19 cellular contexts compared by ENCODE assay signal in the genomic region with DNA sequence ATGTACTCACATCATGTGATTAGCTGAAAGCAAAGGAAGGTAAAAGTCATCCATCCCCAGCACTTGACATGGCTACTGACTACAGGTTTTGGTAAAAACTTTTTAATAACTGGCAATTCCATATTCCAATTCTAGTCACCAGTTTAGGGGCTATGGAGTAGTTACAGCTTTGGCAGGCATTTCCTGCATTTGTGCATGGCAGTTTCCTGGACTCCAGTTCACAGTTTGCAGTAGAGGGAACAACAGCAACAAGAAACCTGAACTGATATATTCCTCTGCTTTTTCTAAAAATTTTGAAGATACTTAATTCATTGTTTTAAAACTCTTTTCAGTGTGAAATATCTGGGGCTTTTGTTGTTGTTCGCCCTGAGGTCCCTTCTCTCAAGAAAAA.
DNase-seq lines count a peak whose midpoint lies in the region; ATAC-seq and TF ChIP-seq lines count a peak whose summit lies in the region.
"Had no signal": no experiment of that assay in that cellular context is flagged by ENCODE, and none has a peak within 500 bp of the region (broad histone marks: within the 10 kb centered on the region; RNA-seq: fewer than 3 reads in every experiment).

No MANE protein-coding gene starts in this region.

- H3K27ac Mint-ChIP-seq in endothelial cell (ENCODE audit: unreplicated experiment), result peak overlapping the region; percentile 38
- H3K27ac Mint-ChIP-seq: CD8-positive, alpha-beta T cell had no signal

- DNase-seq in PC-3, result no peak
- DNase-seq in endothelial cell (ENCODE audit: low spot score), result no peak
- DNase-seq in DMS53 treated with DMSO at 0.1 percent for 48 hours (lab: John Stamatoyannopoulos, UW; ENCODE audit: unreplicated experiment), result no peak
- no peak for DNase-seq in right cardiac atrium
- DNase-seq in left ventricle myocardium superior, result no peak
- no peak for DNase-seq in activated CD4-positive, alpha-beta T cell treated with anti-CD3 and anti-CD28 coated beads for 48 hours
- DNase-seq: AML-193; Calu3; CD8-positive, alpha-beta T cell; DND-41; EL; GM23248; KBM-7 had no signal

- H2AFZ ChIP-seq in PC-3 (ENCODE audit: low read length), result no peak overlapping the region
- H2AFZ ChIP-seq: GM23248 had no signal

- H3K4me2 ChIP-seq in PC-3 (ENCODE audit: low read length), result no peak overlapping the region

- H3K9ac ChIP-seq in PC-3 (ENCODE audit: low read length), result no peak overlapping the region; the same call in 1 of the 2 replicates
- H3K9ac ChIP-seq: GM23248 had no signal

- CTCF ChIA-PET in PC-3 (lab: Charles Lee), result no interaction called here

- H3K27me3 Mint-ChIP-seq in endothelial cell (ENCODE audit: unreplicated experiment), result peaks cover 2% of the 10 kb centered on the region
- H3K27me3 Mint-ChIP-seq: IgD-negative memory B cell had no signal

- no peaks in the 10 kb centered on the region for H3K9me2 ChIP-seq in PC-3 (replicated peaks; ENCODE audit: low read length)

- TF ChIP-seq CTCF in C4-2B (conservative IDR thresholded peaks at IDR 0.05) (no peak), PC-3 (conservative IDR thresholded peaks at IDR 0.05; ENCODE audit: low read depth, low read length) (no peak), endothelial cell (IDR thresholded peaks at IDR 0.05; ENCODE audit: unreplicated experiment) (no peak)

- no TSS peak for BruUV-seq in PC-3 (replicated peaks; lab: Mats Ljungman, UMichigan)

- H3F3A ChIP-seq in PC-3 (ENCODE audit: low read length, unreplicated experiment), result no peaks in the 10 kb centered on the region

- 96% methylated on average over 1 of the region's 1 CpG for WGBS in right cardiac atrium

- no peaks in the 10 kb centered on the region for H3K36me3 Mint-ChIP-seq in endothelial cell (ENCODE audit: low read depth, unreplicated experiment)
- H3K36me3 Mint-ChIP-seq: CD8-positive, alpha-beta T cell had no signal

- H3K9me3 ChIP-seq in PC-3 (ENCODE audit: low read length), result no peaks in the 10 kb centered on the region
- H3K9me3 ChIP-seq in right cardiac atrium (ENCODE audit: control insufficient read depth, low read length), result no peaks in the 10 kb centered on the region
- H3K9me3 ChIP-seq: HAP-1 had no signal

- no peak overlapping the region for H3K4me3 Mint-ChIP-seq in endothelial cell (ENCODE audit: unreplicated experiment)
- H3K4me3 Mint-ChIP-seq: CD14-positive monocyte; CD8-positive, alpha-beta T cell had no signal

- H3K4me1 ChIP-seq in PC-3 (ENCODE audit: insufficient read depth, low read length) (peaks cover 21% of the 10 kb centered on the region), right cardiac atrium (ENCODE audit: control insufficient read depth, insufficient read depth, low read length) (no peaks in the 10 kb centered on the region)

- H3K27me3 ChIP-seq in PC-3 (ENCODE audit: low read length) (no peaks in the 10 kb centered on the region), right cardiac atrium (ENCODE audit: control insufficient read depth, insufficient read depth) (no peaks in the 10 kb centered on the region)

- POLR2A ChIA-PET in PC-3 (lab: Charles Lee; ENCODE audit: unreplicated experiment), result no interaction called here

- intact Hi-C loops in PC-3 (cut with micrococcal nuclease), result loop anchor here (10.0 kb wide), 1 partner anchor 258 kb away; no protein-coding TSS in a partner anchor
- intact Hi-C loops in right cardiac atrium (cut with DNase I), result no loop called here
- intact Hi-C loops in left ventricle myocardium superior (cut with micrococcal nuclease), result no loop called here

- no peaks in the 10 kb centered on the region for H3K36me3 ChIP-seq in PC-3 (ENCODE audit: low read depth, low read length)
- H3K36me3 ChIP-seq: HAP-1 had no signal

- 0 out of 2 replicates have a peak, but pooled peaks cover 1% of the 10 kb centered on the region for H3K79me2 ChIP-seq in PC-3 (ENCODE audit: low read length)

- no peaks in the 10 kb centered on the region for H3K9me3 Mint-ChIP-seq in endothelial cell (ENCODE audit: unreplicated experiment)
- H3K9me3 Mint-ChIP-seq: CD14-positive monocyte; CD8-positive, alpha-beta T cell; IgD-negative memory B cell had no signal

- H3K4me3 ChIP-seq in PC-3 (ENCODE audit: low read length) (no peak overlapping the region), right cardiac atrium (ENCODE audit: low read length) (no peak overlapping the region)
- H3K4me3 ChIP-seq: GM12878, GM23248, HAP-1 had no signal

- ATAC-seq in PC-3 (no peak), right cardiac atrium (no peak), left ventricle myocardium superior (no peak)
- ATAC-seq: CD8-positive, alpha-beta T cell; HepG2 had no signal

- no peaks in the 10 kb centered on the region for H4K20me1 ChIP-seq in PC-3 (ENCODE audit: low read length)

- H3K27ac ChIP-seq in C4-2B (peak overlapping the region; percentile 48; the same call in 1 of the 2 replicates), PC-3 (ENCODE audit: low read length) (peak overlapping the region; percentile 15), right cardiac atrium (ENCODE audit: low read length) (no peak overlapping the region)
- H3K27ac ChIP-seq: GM23248 had no signal

- peaks cover 11% of the 10 kb centered on the region for H3K4me1 Mint-ChIP-seq in endothelial cell (ENCODE audit: unreplicated experiment)
